In the genomic region with DNA sequence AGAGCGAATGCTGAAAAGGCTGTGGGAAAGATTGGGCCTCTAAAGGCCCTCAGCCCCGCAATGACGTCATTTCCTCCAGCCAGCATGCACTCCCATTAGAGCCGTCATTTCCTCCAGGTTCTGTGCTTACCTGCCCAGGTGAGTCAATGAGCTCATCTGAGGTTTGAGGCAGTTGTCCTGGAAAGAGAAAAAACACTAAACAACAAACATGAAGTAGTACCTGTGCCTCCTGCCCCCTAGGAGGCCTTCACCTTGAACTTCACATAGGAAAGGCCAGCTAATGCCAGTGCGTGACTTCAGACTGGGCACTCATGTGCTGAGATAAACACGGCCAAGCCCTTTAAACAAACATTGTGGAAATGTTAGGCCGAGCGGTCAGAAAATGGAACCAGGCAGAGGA, we compare ENCODE assay signal across 18 cellular contexts. TPM values are rescaled to one million over a fixed set of nuclear protein-coding genes. Genes with fewer than 3 reads are reported as not detected.
DNase-seq lines count a peak whose midpoint lies in the region; ATAC-seq, FAIRE-seq and TF ChIP-seq lines count a peak whose summit lies in the region.
"Had no signal": no experiment of that assay in that cellular context is flagged by ENCODE, and none has a peak within 500 bp of the region (broad histone marks: within the 10 kb centered on the region; RNA-seq: fewer than 3 reads in every experiment).

No MANE protein-coding gene starts in this region.

- H3K9me3 ChIP-seq in small intestine (ENCODE audit: control insufficient read depth, low read depth), result no peaks in the 10 kb centered on the region
- no peaks in the 10 kb centered on the region for H3K9me3 ChIP-seq in psoas muscle

- H3K4me1 ChIP-seq in foreskin keratinocyte (peaks cover 17% of the 10 kb centered on the region), small intestine (ENCODE audit: control insufficient read depth in 2 of 2, insufficient read depth in 1 of 2, low read depth in 1 of 2, low read length in 1 of 2) (peaks cover 0 to 4% of the 10 kb centered on the region in 2 donors), psoas muscle (no peaks in the 10 kb centered on the region)

- H3K36me3 ChIP-seq in small intestine (ENCODE audit: control insufficient read depth in 2 of 2, insufficient read depth in 2 of 2, low read length in 2 of 2) (no peaks in the 10 kb centered on the region), psoas muscle (ENCODE audit: insufficient read depth in 1 of 2, low read depth in 1 of 2) (no peaks in the 10 kb centered on the region)

- no peaks in the 10 kb centered on the region for H3K27me3 ChIP-seq in foreskin keratinocyte
- no peaks in the 10 kb centered on the region for H3K27me3 ChIP-seq in small intestine (ENCODE audit: control insufficient read depth in 2 of 2, insufficient read depth in 2 of 2, low read length in 2 of 2)
- peaks cover 0 to 4% (median 0%) of the 10 kb centered on the region in 3 donors for H3K27me3 ChIP-seq in psoas muscle (ENCODE audit: insufficient read depth in 3 of 3, low read length in 2 of 3)

- peak overlapping the region; percentile 91 for H3K27ac ChIP-seq in foreskin keratinocyte
- H3K27ac ChIP-seq in small intestine (ENCODE audit: low read depth in 1 of 2, low read length in 1 of 2), result no peak overlapping the region
- H3K27ac ChIP-seq in psoas muscle, result no peak overlapping the region

- DNase-seq in DMS53 treated with DMSO at 0.1 percent for 48 hours (lab: John Stamatoyannopoulos, UW; ENCODE audit: unreplicated experiment), result peak; percentile 91
- DNase-seq in NCI-H748 (lab: John Stamatoyannopoulos, UW; ENCODE audit: unreplicated experiment), result peak; percentile 83
- DNase-seq in foreskin keratinocyte, result peak; percentile 98 to 99
- DNase-seq in small intestine, result peak; percentile 41
- DNase-seq in amygdala (lab: John Stamatoyannopoulos, UW), result no peak
- DNase-seq in Right ventricle myocardium inferior (ENCODE audit: missing footprints), result no peak
- DNase-seq in psoas muscle, result no peak
- DNase-seq: activated naive CD4-positive, alpha-beta T cell treated with anti-CD3 and anti-CD28 coated beads for 36 hours; activated T-cell treated with anti-CD3 and anti-CD28 coated beads for 4 hours; foreskin melanocyte; naive thymus-derived CD8-positive, alpha-beta T cell; NCI-H1092 treated with DMSO at 0.1 percent for 48 hours; stimulated activated CD4-positive, alpha-beta T cell treated with anti-CD3 and anti-CD28 coated beads, Interleukin-4, amount 100 ng/mL, for 1 hour; T-cell had no signal

- intact Hi-C loops in Right ventricle myocardium inferior (cut with DNase I), result no loop called here
- intact Hi-C loops in psoas muscle (cut with DNase I), result no loop called here

- no peak overlapping the region for H3K4me3 ChIP-seq in small intestine (ENCODE audit: low read depth in 1 of 2, low read length in 2 of 2)
- no peak overlapping the region for H3K4me3 ChIP-seq in psoas muscle
- H3K4me3 ChIP-seq: lung had no signal

- 67 to 86% (median 67%) methylated on average over 8 of the region's 8 CpGs for WGBS in small intestine, 3 donors
- WGBS in psoas muscle, 3 donors, result 87 to 94% (median 90%) methylated on average over 8 of the region's 8 CpGs

- TF ChIP-seq CTCF in foreskin keratinocyte (conservative IDR thresholded peaks at IDR 0.05), result peak; percentile 60
- TF ChIP-seq CTCF in psoas muscle (IDR thresholded peaks at IDR 0.05), result no peak

- ATAC-seq in foreskin keratinocyte (peak; percentile 96), Right ventricle myocardium inferior (no peak), psoas muscle (no peak)
- ATAC-seq: naive thymus-derived CD8-positive, alpha-beta T cell; T-cell had no signal

- FAIRE-seq in small intestine (lab: Jason Lieb, UNC), result no peak
- FAIRE-seq: colon, D721Med, endothelial cell of umbilical vein had no signal

RNA-seq across cellular contexts. Expression of gene FHDC1, which starts 55.9 kb away (rescaled TPM):
- total RNA-seq in foreskin keratinocyte, result 2.3 and 4.4 TPM in 2 replicates
- polyA plus RNA-seq in foreskin keratinocyte, result 0.68 and 1.8 TPM in 2 replicates
- polyA plus RNA-seq in small intestine, result 10 to 100 TPM in 1 of 3 donors, 1 to 10 TPM in 2; 3.7 to 12.7 (median 9.7) TPM
- total RNA-seq in Right ventricle myocardium inferior, result 0.27 TPM
- under 1 TPM; 0.27 to 0.54 (median 0.33) TPM for total RNA-seq in psoas muscle
- 1 to 10 TPM in 1 of 3 donors, under 1 TPM in 2; 0.31 to 2.8 (median 0.52) TPM for polyA plus RNA-seq in psoas muscle

Comparison
In these comparisons a context has a peak if more than half of its experiments do, and no peak if none do; other contexts are left out.
1. DNase-seq: peak in DMS53 treated with DMSO at 0.1 percent for 48 hours (single experiment), NCI-H748 (single experiment), foreskin keratinocyte (2 of 2) and small intestine (single experiment); none in amygdala (0 of 56), Right ventricle myocardium inferior (single experiment) and psoas muscle (0 of 2).